22 cellular contexts compared by ENCODE assay signal in genomic region chr9:123651273-123651672, GRCh38.
"Had no signal": no experiment of that assay in that cellular context is flagged by ENCODE, and none has a peak within 500 bp of the region (broad histone marks: within the 10 kb centered on the region; RNA-seq: fewer than 3 reads in every experiment).

No MANE protein-coding gene starts in this region.

- ATAC-seq: activated CD4-positive, CD25-positive, alpha-beta regulatory T cell treated with anti-CD3 and anti-CD28 coated beads, Interleukin-2, amount 50 U/mL, for 24 hours; sciatic nerve; stimulated activated memory B cell treated with anti-CD40 and anti-IgM and Interleukin-4, amounts not matched to agents 10 μg/mL and 1 μg/mL and 100 μg/mL, for 72 hours had no signal

- H3K27me3 ChIP-seq: esophagus muscularis mucosa, hepatocyte, uterus had no signal

- H3K4me1 Mint-ChIP-seq: activated naive CD4-positive, alpha-beta T cell treated with anti-CD3 and anti-CD28 coated beads, Interleukin-2, amount 50 U/mL, for 24 hours; brain had no signal

- H3K4me1 ChIP-seq: esophagus muscularis mucosa, parathyroid adenoma, uterus had no signal

- DNase-seq: activated CD4-positive, alpha-beta T cell treated with anti-CD3 and anti-CD28 coated beads, Interleukin-2, amount 50 U/mL, for 1 hour; activated gamma-delta T cell treated with Interleukin-2 at 50 U/mL for 16 hours; activated T-cell treated with anti-CD3 and anti-CD28 coated beads, Interleukin-2, amount 50 U/mL, for 1 hour; anterior cingulate cortex; dermis blood vessel endothelial cell; effector memory CD4-positive, alpha-beta T cell; glutamatergic neuron; kidney glomerular epithelial cell; mesenchymal stem cell; nephron progenitor cell; stimulated activated CD4-positive, alpha-beta T cell treated with anti-CD3 and anti-CD28 coated beads, Interleukin-15, amount 100 ng/mL, for 24 hours; trophoblast cell; uterus had no signal

- H2AFZ ChIP-seq: hepatocyte, parathyroid adenoma had no signal

- H3K27ac ChIP-seq: esophagus muscularis mucosa, hepatocyte, parathyroid adenoma, uterus had no signal

- H3K9me3 Mint-ChIP-seq: activated naive CD4-positive, alpha-beta T cell treated with anti-CD3 and anti-CD28 coated beads, Interleukin-2, amount 50 U/mL, for 24 hours; stimulated activated memory B cell treated with anti-CD40 and anti-IgM and Interleukin-4, amounts not matched to agents 10 μg/mL and 1 μg/mL and 100 μg/mL, for 72 hours had no signal

- H3K4me3 ChIP-seq: esophagus muscularis mucosa, hepatocyte, smooth muscle cell, uterus had no signal

- H3K36me3 ChIP-seq: uterus had no signal

- H3K27me3 Mint-ChIP-seq: activated naive CD4-positive, alpha-beta T cell treated with anti-CD3 and anti-CD28 coated beads, Interleukin-2, amount 50 U/mL, for 24 hours; brain; stimulated activated memory B cell treated with anti-CD40 and anti-IgM and Interleukin-4, amounts not matched to agents 10 μg/mL and 1 μg/mL and 100 μg/mL, for 72 hours had no signal

- H3K9ac ChIP-seq: parathyroid adenoma had no signal

- H3K27ac Mint-ChIP-seq: activated naive CD4-positive, alpha-beta T cell treated with anti-CD3 and anti-CD28 coated beads, Interleukin-2, amount 50 U/mL, for 24 hours; brain; nephron progenitor cell; stimulated activated memory B cell treated with anti-CD40 and anti-IgM and Interleukin-4, amounts not matched to agents 10 μg/mL and 1 μg/mL and 100 μg/mL, for 72 hours had no signal

- H3K9me3 ChIP-seq: esophagus muscularis mucosa, uterus had no signal

- H3K4me2 ChIP-seq: hepatocyte, smooth muscle cell had no signal

- H3K4me3 Mint-ChIP-seq: activated naive CD4-positive, alpha-beta T cell treated with anti-CD3 and anti-CD28 coated beads, Interleukin-2, amount 50 U/mL, for 24 hours; brain; nephron progenitor cell; stimulated activated memory B cell treated with anti-CD40 and anti-IgM and Interleukin-4, amounts not matched to agents 10 μg/mL and 1 μg/mL and 100 μg/mL, for 72 hours had no signal
